ENCODE assay signal across 16 cellular contexts in the genomic region with DNA sequence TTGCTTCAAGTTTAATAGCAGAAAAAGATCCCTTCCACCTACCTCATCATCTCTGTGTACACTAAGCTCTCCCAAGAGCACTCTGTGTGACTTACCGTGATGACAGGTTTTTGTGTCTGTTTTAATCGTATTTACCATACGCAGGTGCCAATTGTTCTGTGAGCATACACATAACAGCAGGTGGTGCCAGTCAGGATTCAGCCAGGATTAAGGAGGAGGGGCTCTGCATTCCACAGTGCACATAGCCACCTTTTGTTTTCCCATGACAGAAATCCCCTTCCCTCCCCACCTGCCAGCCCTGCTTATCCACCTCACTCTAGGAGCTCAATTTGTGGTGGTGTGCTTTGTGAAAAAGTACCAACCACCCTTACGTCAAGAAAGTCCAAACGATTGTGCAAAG.
DNase-seq lines count a peak whose midpoint lies in the region; TF ChIP-seq lines count a peak whose summit lies in the region.
"Had no signal": no experiment of that assay in that cellular context is flagged by ENCODE, and none has a peak within 500 bp of the region (broad histone marks: within the 10 kb centered on the region; RNA-seq: fewer than 3 reads in every experiment).

No MANE protein-coding gene starts in this region.

- CTCF ChIA-PET in activated naive CD4-positive, alpha-beta T cell treated with anti-CD3 and anti-CD28 coated beads, Interleukin-2, amount 10 ng/mL, durations not matched to agents 7 days and 5 days (lab: Charles Lee) = no interaction called here

- no peak for TF ChIP-seq EP300 in Ishikawa (IDR thresholded peaks at IDR 0.05; ENCODE audit: borderline replicate concordance)

- no peaks in the 10 kb centered on the region for H3K4me1 Mint-ChIP-seq in activated naive CD4-positive, alpha-beta T cell treated with anti-CD3 and anti-CD28 coated beads, Interleukin-2, amount 10 ng/mL, durations not matched to agents 7 days and 5 days
- no peaks in the 10 kb centered on the region for H3K4me1 Mint-ChIP-seq in activated T-cell treated with anti-CD3 and anti-CD28 coated beads, Interleukin-2, amount 50 U/mL, for 24 hours (ENCODE audit: low read depth)

- no peaks in the 10 kb centered on the region for H3K27me3 Mint-ChIP-seq in activated naive CD4-positive, alpha-beta T cell treated with anti-CD3 and anti-CD28 coated beads, Interleukin-2, amount 10 ng/mL, durations not matched to agents 7 days and 5 days
- peaks cover 15% of the 10 kb centered on the region for H3K27me3 Mint-ChIP-seq in activated T-cell treated with anti-CD3 and anti-CD28 coated beads, Interleukin-2, amount 50 U/mL, for 24 hours

- peak; percentile 67 for DNase-seq in NCI-H2196 treated with DMSO at 0.1 percent for 48 hours (lab: John Stamatoyannopoulos, UW; ENCODE audit: unreplicated experiment)
- DNase-seq in ecto neural progenitor cell (ENCODE audit: low spot score) = peak; percentile 80
- no peak for DNase-seq in activated naive CD4-positive, alpha-beta T cell treated with anti-CD3 and anti-CD28 coated beads, Interleukin-2, amount 10 ng/mL, durations not matched to agents 7 days and 5 days
- DNase-seq in AG08396 (ENCODE audit: low spot score) = no peak
- no peak for DNase-seq in T-helper 1 cell
- no peak for DNase-seq in activated T-cell treated with anti-CD3 and anti-CD28 coated beads, Interleukin-2, amount 50 U/mL, for 24 hours
- DNase-seq: colonic mucosa, DND-41, HFFc6, KBM-7, left colon, PC-9, small intestine, tibial artery had no signal

- TF ChIP-seq CTCF in 22Rv1 (IDR thresholded peaks at IDR 0.05) = 0 out of 2 replicates have a peak, but pooled peaks have one; percentile 10

- H3K36me3 Mint-ChIP-seq in activated naive CD4-positive, alpha-beta T cell treated with anti-CD3 and anti-CD28 coated beads, Interleukin-2, amount 10 ng/mL, durations not matched to agents 7 days and 5 days = no peaks in the 10 kb centered on the region
- no peaks in the 10 kb centered on the region for H3K36me3 Mint-ChIP-seq in activated T-cell treated with anti-CD3 and anti-CD28 coated beads, Interleukin-2, amount 50 U/mL, for 24 hours (ENCODE audit: low read depth)

- no peak overlapping the region for H3K4me3 Mint-ChIP-seq in activated naive CD4-positive, alpha-beta T cell treated with anti-CD3 and anti-CD28 coated beads, Interleukin-2, amount 10 ng/mL, durations not matched to agents 7 days and 5 days
- no peak overlapping the region for H3K4me3 Mint-ChIP-seq in activated T-cell treated with anti-CD3 and anti-CD28 coated beads, Interleukin-2, amount 50 U/mL, for 24 hours
- H3K4me3 Mint-ChIP-seq: HFFc6 had no signal

- no peaks in the 10 kb centered on the region for H3K9me3 Mint-ChIP-seq in activated naive CD4-positive, alpha-beta T cell treated with anti-CD3 and anti-CD28 coated beads, Interleukin-2, amount 10 ng/mL, durations not matched to agents 7 days and 5 days
- H3K9me3 Mint-ChIP-seq in activated T-cell treated with anti-CD3 and anti-CD28 coated beads, Interleukin-2, amount 50 U/mL, for 24 hours = no peaks in the 10 kb centered on the region
- H3K9me3 Mint-ChIP-seq: HFFc6 had no signal

- no peak overlapping the region for H3K27ac ChIP-seq in 22Rv1
- H3K27ac ChIP-seq: colonic mucosa, PC-9, tibial artery had no signal

- TF ChIP-seq RAD21 in Ishikawa (IDR thresholded peaks at IDR 0.05; ENCODE audit: low read depth) = no peak

- no peak overlapping the region for H3K27ac Mint-ChIP-seq in activated naive CD4-positive, alpha-beta T cell treated with anti-CD3 and anti-CD28 coated beads, Interleukin-2, amount 10 ng/mL, durations not matched to agents 7 days and 5 days
- no peak overlapping the region for H3K27ac Mint-ChIP-seq in activated T-cell treated with anti-CD3 and anti-CD28 coated beads, Interleukin-2, amount 50 U/mL, for 24 hours
- H3K27ac Mint-ChIP-seq: HFFc6 had no signal

TF ChIP-seq in Ishikawa, 13 proteins besides CTCF, POLR2A, EP300 and RAD21:
- TF ChIP-seq YY1 (IDR thresholded peaks at IDR 0.05; ENCODE audit: low read depth) = no peak
- TF ChIP-seq, protein P1, sequence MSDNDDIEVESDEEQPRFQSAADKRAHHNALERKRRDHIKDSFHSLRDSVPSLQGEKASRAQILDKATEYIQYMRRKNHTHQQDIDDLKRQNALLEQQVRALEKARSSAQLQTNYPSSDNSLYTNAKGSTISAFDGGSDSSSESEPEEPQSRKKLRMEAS (IDR thresholded peaks at IDR 0.05) = no peak
- TF ChIP-seq NFIC (IDR thresholded peaks at IDR 0.05) = no peak
- TF ChIP-seq ZBTB7A (IDR thresholded peaks at IDR 0.05; ENCODE audit: low read depth) = no peak
- peak; percentile 57 for TF ChIP-seq TCF12 (IDR thresholded peaks at IDR 0.05; ENCODE audit: low read depth)
- peak; percentile 76 for TF ChIP-seq TEAD4 (IDR thresholded peaks at IDR 0.05)
- no peak for TF ChIP-seq EGR1 (IDR thresholded peaks at IDR 0.05)
- TF ChIP-seq, protein P2, sequence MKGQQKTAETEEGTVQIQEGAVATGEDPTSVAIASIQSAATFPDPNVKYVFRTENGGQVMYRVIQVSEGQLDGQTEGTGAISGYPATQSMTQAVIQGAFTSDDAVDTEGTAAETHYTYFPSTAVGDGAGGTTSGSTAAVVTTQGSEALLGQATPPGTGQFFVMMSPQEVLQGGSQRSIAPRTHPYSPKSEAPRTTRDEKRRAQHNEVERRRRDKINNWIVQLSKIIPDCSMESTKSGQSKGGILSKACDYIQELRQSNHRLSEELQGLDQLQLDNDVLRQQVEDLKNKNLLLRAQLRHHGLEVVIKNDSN (IDR thresholded peaks at IDR 0.05) = no peak
- TF ChIP-seq CREB1 (IDR thresholded peaks at IDR 0.05; ENCODE audit: low read depth) = no peak
- TF ChIP-seq, protein P3, sequence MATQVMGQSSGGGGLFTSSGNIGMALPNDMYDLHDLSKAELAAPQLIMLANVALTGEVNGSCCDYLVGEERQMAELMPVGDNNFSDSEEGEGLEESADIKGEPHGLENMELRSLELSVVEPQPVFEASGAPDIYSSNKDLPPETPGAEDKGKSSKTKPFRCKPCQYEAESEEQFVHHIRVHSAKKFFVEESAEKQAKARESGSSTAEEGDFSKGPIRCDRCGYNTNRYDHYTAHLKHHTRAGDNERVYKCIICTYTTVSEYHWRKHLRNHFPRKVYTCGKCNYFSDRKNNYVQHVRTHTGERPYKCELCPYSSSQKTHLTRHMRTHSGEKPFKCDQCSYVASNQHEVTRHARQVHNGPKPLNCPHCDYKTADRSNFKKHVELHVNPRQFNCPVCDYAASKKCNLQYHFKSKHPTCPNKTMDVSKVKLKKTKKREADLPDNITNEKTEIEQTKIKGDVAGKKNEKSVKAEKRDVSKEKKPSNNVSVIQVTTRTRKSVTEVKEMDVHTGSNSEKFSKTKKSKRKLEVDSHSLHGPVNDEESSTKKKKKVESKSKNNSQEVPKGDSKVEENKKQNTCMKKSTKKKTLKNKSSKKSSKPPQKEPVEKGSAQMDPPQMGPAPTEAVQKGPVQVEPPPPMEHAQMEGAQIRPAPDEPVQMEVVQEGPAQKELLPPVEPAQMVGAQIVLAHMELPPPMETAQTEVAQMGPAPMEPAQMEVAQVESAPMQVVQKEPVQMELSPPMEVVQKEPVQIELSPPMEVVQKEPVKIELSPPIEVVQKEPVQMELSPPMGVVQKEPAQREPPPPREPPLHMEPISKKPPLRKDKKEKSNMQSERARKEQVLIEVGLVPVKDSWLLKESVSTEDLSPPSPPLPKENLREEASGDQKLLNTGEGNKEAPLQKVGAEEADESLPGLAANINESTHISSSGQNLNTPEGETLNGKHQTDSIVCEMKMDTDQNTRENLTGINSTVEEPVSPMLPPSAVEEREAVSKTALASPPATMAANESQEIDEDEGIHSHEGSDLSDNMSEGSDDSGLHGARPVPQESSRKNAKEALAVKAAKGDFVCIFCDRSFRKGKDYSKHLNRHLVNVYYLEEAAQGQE (IDR thresholded peaks at IDR 0.05; ENCODE audit: low read depth) = no peak
- no peak for TF ChIP-seq TAF1 (IDR thresholded peaks at IDR 0.05; ENCODE audit: low read depth)
- no peak for TF ChIP-seq CEBPB (IDR thresholded peaks at IDR 0.05)
- TF ChIP-seq FOXM1 (IDR thresholded peaks at IDR 0.05; ENCODE audit: borderline replicate concordance, low read depth) = no peak

Comparison
In these comparisons a context has a peak if more than half of its experiments do, and no peak if none do; other contexts are left out.
1. DNase-seq: peak in NCI-H2196 treated with DMSO at 0.1 percent for 48 hours (single experiment) and ecto neural progenitor cell (single experiment); none in activated naive CD4-positive, alpha-beta T cell treated with anti-CD3 and anti-CD28 coated beads, Interleukin-2, amount 10 ng/mL, durations not matched to agents 7 days and 5 days (single experiment), AG08396 (single experiment), T-helper 1 cell (0 of 5) and activated T-cell treated with anti-CD3 and anti-CD28 coated beads, Interleukin-2, amount 50 U/mL, for 24 hours (single experiment).